ENCODE assay signal across 1 cellular context in genomic region chr16:81543571-81543970, GRCh38.
TF ChIP-seq lines count a peak whose summit lies in the region.

No MANE protein-coding gene starts in this region.

TF ChIP-seq in K562, 482 proteins besides CTCF, POLR2A, EP300 and RAD21 (continued from another document):
- TF ChIP-seq PHF8 (IDR thresholded peaks at IDR 0.05; ENCODE audit: borderline replicate concordance, low read length) (no peak), ZNF639 (CRISPR knock-in tag; conservative IDR thresholded peaks at IDR 0.05 in 1 of 2, IDR thresholded peaks at IDR 0.05 in 1 of 2) (no peak), KHSRP (IDR thresholded peaks at IDR 0.05) (no peak), EGR1 (conservative IDR thresholded peaks at IDR 0.05) (no peak), ZNF41 (CRISPR knock-in tag; conservative IDR thresholded peaks at IDR 0.05) (no peak), MAFK (IDR thresholded peaks at IDR 0.05; ENCODE audit: low read length) (no peak), ZKSCAN8 (CRISPR knock-in tag; IDR thresholded peaks at IDR 0.05) (no peak)
- TF ChIP-seq, protein P1, sequence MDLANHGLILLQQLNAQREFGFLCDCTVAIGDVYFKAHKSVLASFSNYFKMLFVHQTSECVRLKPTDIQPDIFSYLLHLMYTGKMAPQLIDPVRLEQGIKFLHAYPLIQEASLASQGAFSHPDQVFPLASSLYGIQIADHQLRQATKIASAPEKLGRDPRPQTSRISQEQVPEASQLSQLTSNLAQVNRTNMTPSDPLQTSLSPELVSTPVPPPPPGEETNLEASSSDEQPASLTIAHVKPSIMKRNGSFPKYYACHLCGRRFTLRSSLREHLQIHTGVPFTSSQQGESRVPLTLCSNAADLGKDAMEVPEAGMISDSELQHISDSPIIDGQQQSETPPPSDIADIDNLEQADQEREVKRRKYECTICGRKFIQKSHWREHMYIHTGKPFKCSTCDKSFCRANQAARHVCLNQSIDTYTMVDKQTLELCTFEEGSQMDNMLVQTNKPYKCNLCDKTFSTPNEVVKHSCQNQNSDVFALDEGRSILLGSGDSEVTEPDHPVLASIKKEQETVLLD (IDR thresholded peaks at IDR 0.05) = no peak
- TF ChIP-seq, protein P2, sequence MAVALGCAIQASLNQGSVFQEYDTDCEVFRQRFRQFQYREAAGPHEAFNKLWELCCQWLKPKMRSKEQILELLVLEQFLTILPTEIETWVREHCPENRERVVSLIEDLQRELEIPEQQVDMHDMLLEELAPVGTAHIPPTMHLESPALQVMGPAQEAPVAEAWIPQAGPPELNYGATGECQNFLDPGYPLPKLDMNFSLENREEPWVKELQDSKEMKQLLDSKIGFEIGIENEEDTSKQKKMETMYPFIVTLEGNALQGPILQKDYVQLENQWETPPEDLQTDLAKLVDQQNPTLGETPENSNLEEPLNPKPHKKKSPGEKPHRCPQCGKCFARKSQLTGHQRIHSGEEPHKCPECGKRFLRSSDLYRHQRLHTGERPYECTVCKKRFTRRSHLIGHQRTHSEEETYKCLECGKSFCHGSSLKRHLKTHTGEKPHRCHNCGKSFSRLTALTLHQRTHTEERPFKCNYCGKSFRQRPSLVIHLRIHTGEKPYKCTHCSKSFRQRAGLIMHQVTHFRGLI (CRISPR knock-in tag; IDR thresholded peaks at IDR 0.05) = no peak
TF ChIP-seq in K562: peak in this region for 0.
